In genomic region chr11:29328961-29329441, GRCh38 we compare ENCODE assay signal across 8 cellular contexts.
A peak's percentile ranks its signal among the peaks of the same experiment; 100 is the strongest.
DNase-seq lines count a peak whose midpoint lies in the region; ATAC-seq lines count a peak whose summit lies in the region.

No MANE protein-coding gene starts in this region.

- ATAC-seq in HG03565 (IDR thresholded peaks at IDR 0.05; ENCODE audit: unreplicated experiment) (peak; percentile 44), GM21528 (IDR thresholded peaks at IDR 0.05; ENCODE audit: low FRiP score, unreplicated experiment) (no peak)

- DNase-seq in EH (ENCODE audit: low read depth), result peak; percentile 82
- peak; percentile 8 for DNase-seq in SK-N-DZ (ENCODE audit: low spot score)
- DNase-seq in iPS-NIHi7 (ENCODE audit: extremely low spot score), result peak; percentile 11
- DNase-seq in NCI-H187 (lab: John Stamatoyannopoulos, UW), result no peak
- no peak for DNase-seq in stimulated activated CD4-positive, alpha-beta T cell treated with anti-CD3 and anti-CD28 coated beads, Interleukin-4, amount 100 ng/mL, for 1 hour
- DNase-seq in activated naive CD4-positive, alpha-beta T cell treated with anti-CD3 and anti-CD28 coated beads, Interleukin-2, amount 50 U/mL, for 16 hours, result no peak

Comparison
In these comparisons a context has a peak if more than half of its experiments do, and no peak if none do; other contexts are left out.
1. DNase-seq: peak in EH (single experiment), SK-N-DZ (single experiment) and iPS-NIHi7 (single experiment); none in NCI-H187 (0 of 2), stimulated activated CD4-positive, alpha-beta T cell treated with anti-CD3 and anti-CD28 coated beads, Interleukin-4, amount 100 ng/mL, for 1 hour (single experiment) and activated naive CD4-positive, alpha-beta T cell treated with anti-CD3 and anti-CD28 coated beads, Interleukin-2, amount 50 U/mL, for 16 hours (single experiment).